Comparison of ENCODE assay signal across 30 cellular contexts in genomic region chr20:29762620-29763019, GRCh38.
"Had no signal": no experiment of that assay in that cellular context is flagged by ENCODE, and none has a peak within 500 bp of the region (broad histone marks: within the 10 kb centered on the region; RNA-seq: fewer than 3 reads in every experiment).

No MANE protein-coding gene starts in this region.

- ATAC-seq: activated T-cell treated with anti-CD3 and anti-CD28 coated beads, Interleukin-2, amount 50 U/mL, for 72 hours had no signal

- H3K27ac Mint-ChIP-seq: activated CD4-positive, alpha-beta T cell treated with anti-CD3 and anti-CD28 coated beads, Interleukin-2, amount 10 ng/mL, durations not matched to agents 24 days and 14 days; activated T-cell treated with anti-CD3 and anti-CD28 coated beads, Interleukin-2, amount 50 U/mL, for 72 hours; activated T-helper 2 cell treated with anti-CD3 and anti-CD28 coated beads, Interferon-gamma antibody, Interleukin-2, Interleukin-4, amounts not matched to agents 10 μg/mL and 5 μg/mL and 100 μg/mL, durations not matched to agents 14 hours and 24 hours and 36 hours; brain; IgD-negative memory B cell had no signal

- H3K27me3 Mint-ChIP-seq: activated CD4-positive, alpha-beta T cell treated with anti-CD3 and anti-CD28 coated beads, Interleukin-2, amount 10 ng/mL, durations not matched to agents 24 days and 14 days; brain had no signal

- H3K4me3 Mint-ChIP-seq: activated CD4-positive, alpha-beta T cell treated with anti-CD3 and anti-CD28 coated beads, Interleukin-2, amount 10 ng/mL, durations not matched to agents 24 days and 14 days; activated T-cell treated with anti-CD3 and anti-CD28 coated beads, Interleukin-2, amount 50 U/mL, for 72 hours; brain had no signal

- H3K36me3 ChIP-seq: SJCRH30 had no signal

- H3K4me1 ChIP-seq: SJCRH30 had no signal

- H3K4me1 Mint-ChIP-seq: activated CD4-positive, alpha-beta T cell treated with anti-CD3 and anti-CD28 coated beads, Interleukin-2, amount 10 ng/mL, durations not matched to agents 24 days and 14 days; brain; IgD-negative memory B cell had no signal

- H3K4me3 ChIP-seq: PC-9, SJCRH30, SK-N-MC had no signal

- H3K27ac ChIP-seq: PC-9, SJCRH30, SK-N-MC had no signal

- H3K36me3 Mint-ChIP-seq: brain had no signal

- H3K9me3 ChIP-seq: SJCRH30 had no signal

- H3K27me3 ChIP-seq: SJCRH30 had no signal

- DNase-seq: activated CD4-positive, alpha-beta T cell treated with anti-CD3 and anti-CD28 coated beads, Interleukin-2, amount 10 ng/mL, durations not matched to agents 24 days and 14 days; activated CD4-positive, alpha-beta T cell treated with anti-CD3 and anti-CD28 coated beads, Interleukin-2, amount 50 U/mL, for 4 hours; activated CD8-positive, alpha-beta memory T cell treated with anti-CD3 and anti-CD28 coated beads, Interleukin-2, amount 50 U/mL, for 4 hours; activated gamma-delta T cell; activated naive CD4-positive, alpha-beta T cell treated with Interleukin-2 at 50 U/mL for 16 hours; activated T-cell treated with anti-CD3 and anti-CD28 coated beads for 4 hours; activated T-cell treated with anti-CD3 and anti-CD28 coated beads, Interleukin-2, amount 50 U/mL, for 72 hours; anterior cingulate cortex; caudate nucleus; cerebellar nuclear complex; Karpas-422; KBM-7; NCI-H1105; NCI-H1417 treated with DMSO at 0.1 percent for 48 hours; NCI-H1694; NCI-H1930; NCI-H2081 treated with DMSO at 0.1 percent for 48 hours; NCI-H226; NCI-H446 treated with DMSO at 0.1 percent for 48 hours; NCI-H524; NCI-H69; NK-92 treated with Interleukin-12 subunit alpha and Interleukin-12 subunit beta, amount 100 ng/mL, for 24 hours; PC-9; SHP77; SJCRH30; T1000 had no signal
